1 cellular context compared by ENCODE assay signal in the genomic region with DNA sequence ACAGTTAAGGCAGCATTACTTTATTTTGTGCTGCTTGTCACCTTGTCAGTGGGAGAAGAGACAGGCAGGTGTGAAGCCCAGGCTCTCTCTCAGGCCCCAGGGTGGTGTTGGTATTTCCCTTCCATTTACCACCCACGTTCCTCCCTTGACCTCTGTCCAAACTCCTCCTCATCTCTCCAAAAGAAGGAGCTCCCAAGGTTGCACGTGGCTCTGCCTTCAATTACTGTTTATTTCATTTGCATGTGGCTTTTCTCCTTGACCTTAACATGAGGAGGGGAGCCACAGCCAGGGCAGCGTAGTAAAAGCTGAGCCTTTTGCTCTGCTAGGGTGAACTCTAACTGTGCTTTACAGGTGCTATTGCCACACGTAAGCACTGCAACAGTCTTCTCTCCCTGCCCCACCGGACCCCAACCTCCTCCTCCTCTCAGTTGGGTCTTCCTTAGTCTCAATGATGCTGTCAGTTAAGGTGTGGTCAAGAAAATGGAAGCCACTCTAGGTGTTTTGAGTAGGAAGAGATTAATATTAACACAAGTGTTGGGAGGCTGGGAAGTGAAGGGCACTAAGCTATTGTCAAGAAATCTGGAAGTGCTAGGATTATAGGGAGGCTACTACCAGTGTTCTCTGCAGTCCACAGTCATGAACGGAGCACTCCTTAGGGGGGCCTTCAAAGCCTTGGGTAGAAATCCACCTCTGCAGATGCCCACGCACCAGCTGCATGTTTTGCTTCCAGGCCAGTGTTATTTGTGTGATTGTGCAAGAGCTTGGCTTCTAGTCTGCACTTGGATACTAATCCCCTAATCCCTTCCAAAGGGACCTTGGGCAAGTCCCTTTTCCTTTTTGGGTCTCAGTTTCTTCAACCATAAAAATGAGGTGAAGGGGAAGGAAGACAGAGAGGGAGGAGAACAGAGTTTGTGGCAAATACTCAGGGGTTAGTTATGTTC.
TF ChIP-seq lines count a peak whose summit lies in the region.

No MANE protein-coding gene starts in this region.

TF ChIP-seq in HepG2, 621 proteins besides CTCF, POLR2A, EP300 and RAD21 (continued from another document and continues in another):
- TF ChIP-seq, protein P1, sequence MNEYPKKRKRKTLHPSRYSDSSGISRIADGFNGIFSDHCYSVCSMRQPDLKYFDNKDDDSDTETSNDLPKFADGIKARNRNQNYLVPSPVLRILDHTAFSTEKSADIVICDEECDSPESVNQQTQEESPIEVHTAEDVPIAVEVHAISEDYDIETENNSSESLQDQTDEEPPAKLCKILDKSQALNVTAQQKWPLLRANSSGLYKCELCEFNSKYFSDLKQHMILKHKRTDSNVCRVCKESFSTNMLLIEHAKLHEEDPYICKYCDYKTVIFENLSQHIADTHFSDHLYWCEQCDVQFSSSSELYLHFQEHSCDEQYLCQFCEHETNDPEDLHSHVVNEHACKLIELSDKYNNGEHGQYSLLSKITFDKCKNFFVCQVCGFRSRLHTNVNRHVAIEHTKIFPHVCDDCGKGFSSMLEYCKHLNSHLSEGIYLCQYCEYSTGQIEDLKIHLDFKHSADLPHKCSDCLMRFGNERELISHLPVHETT (CRISPR knock-in tag; conservative IDR thresholded peaks at IDR 0.05): no peak
- TF ChIP-seq PITX1 (CRISPR knock-in tag; IDR thresholded peaks at IDR 0.05) (peak; percentile 97), NFRKB (IDR thresholded peaks at IDR 0.05) (no peak), MED1 (CRISPR knock-in tag; IDR thresholded peaks at IDR 0.05) (peak; percentile 77), DPF2 (CRISPR knock-in tag; IDR thresholded peaks at IDR 0.05; ENCODE audit: borderline replicate concordance, low read depth) (peak; percentile 55; the same call in 1 of the 2 replicates), ZMYM2 (CRISPR knock-in tag; IDR thresholded peaks at IDR 0.05) (no peak), PLRG1 (conservative IDR thresholded peaks at IDR 0.05) (no peak), PAX8 (CRISPR knock-in tag; IDR thresholded peaks at IDR 0.05; ENCODE audit: borderline replicate concordance) (no peak), ZNF766 (CRISPR knock-in tag; IDR thresholded peaks at IDR 0.05; ENCODE audit: borderline replicate concordance) (no peak), ZBTB21 (CRISPR knock-in tag; IDR thresholded peaks at IDR 0.05) (no peak), EEA1 (CRISPR knock-in tag; IDR thresholded peaks at IDR 0.05; ENCODE audit: borderline replicate concordance) (no peak), PHF21A (CRISPR knock-in tag; IDR thresholded peaks at IDR 0.05) (peak; percentile 49; the same call in 1 of the 2 replicates), FOXP1 (IDR thresholded peaks at IDR 0.05) (no peak), FOXP1 (CRISPR knock-in tag; IDR thresholded peaks at IDR 0.05) (peak; percentile 25; the same call in 1 of the 2 replicates), HNRNPLL (IDR thresholded peaks at IDR 0.05; ENCODE audit: low read depth, low read length, poor library complexity, severe bottlenecking) (no peak), RAD51 (IDR thresholded peaks at IDR 0.05; ENCODE audit: borderline replicate concordance) (no peak), SIX1 (CRISPR knock-in tag; IDR thresholded peaks at IDR 0.05; ENCODE audit: borderline replicate concordance) (0 out of 2 replicates have a peak, but pooled peaks have one; percentile 23), NFE2 (CRISPR knock-in tag; IDR thresholded peaks at IDR 0.05) (no peak), SATB2 (CRISPR knock-in tag; IDR thresholded peaks at IDR 0.05) (no peak), ZSCAN9 (CRISPR knock-in tag; IDR thresholded peaks at IDR 0.05; ENCODE audit: borderline replicate concordance) (no peak; the same call in 1 of the 2 replicates), ZNF598 (CRISPR knock-in tag; IDR thresholded peaks at IDR 0.05; ENCODE audit: borderline replicate concordance) (0 out of 2 replicates have a peak, but pooled peaks have one; percentile 38), ADNP (CRISPR knock-in tag; IDR thresholded peaks at IDR 0.05) (no peak), ZNF34 (CRISPR knock-in tag; IDR thresholded peaks at IDR 0.05; ENCODE audit: borderline replicate concordance) (no peak), CBX2 (IDR thresholded peaks at IDR 0.05; ENCODE audit: low read depth, low read length) (no peak), CBX2 (CRISPR knock-in tag; IDR thresholded peaks at IDR 0.05; ENCODE audit: low read depth) (no peak), GPN1 (CRISPR knock-in tag; IDR thresholded peaks at IDR 0.05; ENCODE audit: borderline replicate concordance) (no peak), SOX6 (IDR thresholded peaks at IDR 0.05) (no peak), SOX6 (CRISPR knock-in tag; IDR thresholded peaks at IDR 0.05) (peak; percentile 59), FOXK1 (CRISPR knock-in tag; IDR thresholded peaks at IDR 0.05; ENCODE audit: borderline replicate concordance, low read depth) (peak; percentile 59; the same call in 1 of the 2 replicates), ZSCAN30 (CRISPR knock-in tag; IDR thresholded peaks at IDR 0.05) (no peak), FOXC1 (CRISPR knock-in tag; IDR thresholded peaks at IDR 0.05; ENCODE audit: borderline replicate concordance) (0 out of 2 replicates have a peak, but pooled peaks have one; percentile 16), TBX2 (CRISPR knock-in tag; IDR thresholded peaks at IDR 0.05; ENCODE audit: borderline replicate concordance) (peak; percentile 65; the same call in 1 of the 2 replicates), STAT5B (CRISPR knock-in tag; IDR thresholded peaks at IDR 0.05) (no peak), ATRX (CRISPR knock-in tag; IDR thresholded peaks at IDR 0.05; ENCODE audit: borderline replicate concordance) (no peak), THYN1 (CRISPR knock-in tag; IDR thresholded peaks at IDR 0.05; ENCODE audit: borderline replicate concordance, low read depth) (no peak), FOXA3 (CRISPR knock-in tag; IDR thresholded peaks at IDR 0.05) (peak; percentile 43)
- TF ChIP-seq, protein P2, sequence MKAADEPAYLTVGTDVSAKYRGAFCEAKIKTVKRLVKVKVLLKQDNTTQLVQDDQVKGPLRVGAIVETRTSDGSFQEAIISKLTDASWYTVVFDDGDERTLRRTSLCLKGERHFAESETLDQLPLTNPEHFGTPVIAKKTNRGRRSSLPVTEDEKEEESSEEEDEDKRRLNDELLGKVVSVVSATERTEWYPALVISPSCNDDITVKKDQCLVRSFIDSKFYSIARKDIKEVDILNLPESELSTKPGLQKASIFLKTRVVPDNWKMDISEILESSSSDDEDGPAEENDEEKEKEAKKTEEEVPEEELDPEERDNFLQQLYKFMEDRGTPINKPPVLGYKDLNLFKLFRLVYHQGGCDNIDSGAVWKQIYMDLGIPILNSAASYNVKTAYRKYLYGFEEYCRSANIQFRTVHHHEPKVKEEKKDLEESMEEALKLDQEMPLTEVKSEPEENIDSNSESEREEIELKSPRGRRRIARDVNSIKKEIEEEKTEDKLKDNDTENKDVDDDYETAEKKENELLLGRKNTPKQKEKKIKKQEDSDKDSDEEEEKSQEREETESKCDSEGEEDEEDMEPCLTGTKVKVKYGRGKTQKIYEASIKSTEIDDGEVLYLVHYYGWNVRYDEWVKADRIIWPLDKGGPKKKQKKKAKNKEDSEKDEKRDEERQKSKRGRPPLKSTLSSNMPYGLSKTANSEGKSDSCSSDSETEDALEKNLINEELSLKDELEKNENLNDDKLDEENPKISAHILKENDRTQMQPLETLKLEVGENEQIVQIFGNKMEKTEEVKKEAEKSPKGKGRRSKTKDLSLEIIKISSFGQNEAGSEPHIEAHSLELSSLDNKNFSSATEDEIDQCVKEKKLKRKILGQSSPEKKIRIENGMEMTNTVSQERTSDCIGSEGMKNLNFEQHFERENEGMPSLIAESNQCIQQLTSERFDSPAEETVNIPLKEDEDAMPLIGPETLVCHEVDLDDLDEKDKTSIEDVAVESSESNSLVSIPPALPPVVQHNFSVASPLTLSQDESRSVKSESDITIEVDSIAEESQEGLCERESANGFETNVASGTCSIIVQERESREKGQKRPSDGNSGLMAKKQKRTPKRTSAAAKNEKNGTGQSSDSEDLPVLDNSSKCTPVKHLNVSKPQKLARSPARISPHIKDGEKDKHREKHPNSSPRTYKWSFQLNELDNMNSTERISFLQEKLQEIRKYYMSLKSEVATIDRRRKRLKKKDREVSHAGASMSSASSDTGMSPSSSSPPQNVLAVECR (CRISPR knock-in tag; IDR thresholded peaks at IDR 0.05; ENCODE audit: borderline replicate concordance): peak; percentile 45; the same call in 1 of the 2 replicates
- TF ChIP-seq, protein P3, sequence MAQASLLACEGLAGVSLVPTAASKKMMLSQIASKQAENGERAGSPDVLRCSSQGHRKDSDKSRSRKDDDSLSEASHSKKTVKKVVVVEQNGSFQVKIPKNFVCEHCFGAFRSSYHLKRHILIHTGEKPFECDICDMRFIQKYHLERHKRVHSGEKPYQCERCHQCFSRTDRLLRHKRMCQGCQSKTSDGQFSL (CRISPR knock-in tag; IDR thresholded peaks at IDR 0.05): no peak
- TF ChIP-seq, protein P4, sequence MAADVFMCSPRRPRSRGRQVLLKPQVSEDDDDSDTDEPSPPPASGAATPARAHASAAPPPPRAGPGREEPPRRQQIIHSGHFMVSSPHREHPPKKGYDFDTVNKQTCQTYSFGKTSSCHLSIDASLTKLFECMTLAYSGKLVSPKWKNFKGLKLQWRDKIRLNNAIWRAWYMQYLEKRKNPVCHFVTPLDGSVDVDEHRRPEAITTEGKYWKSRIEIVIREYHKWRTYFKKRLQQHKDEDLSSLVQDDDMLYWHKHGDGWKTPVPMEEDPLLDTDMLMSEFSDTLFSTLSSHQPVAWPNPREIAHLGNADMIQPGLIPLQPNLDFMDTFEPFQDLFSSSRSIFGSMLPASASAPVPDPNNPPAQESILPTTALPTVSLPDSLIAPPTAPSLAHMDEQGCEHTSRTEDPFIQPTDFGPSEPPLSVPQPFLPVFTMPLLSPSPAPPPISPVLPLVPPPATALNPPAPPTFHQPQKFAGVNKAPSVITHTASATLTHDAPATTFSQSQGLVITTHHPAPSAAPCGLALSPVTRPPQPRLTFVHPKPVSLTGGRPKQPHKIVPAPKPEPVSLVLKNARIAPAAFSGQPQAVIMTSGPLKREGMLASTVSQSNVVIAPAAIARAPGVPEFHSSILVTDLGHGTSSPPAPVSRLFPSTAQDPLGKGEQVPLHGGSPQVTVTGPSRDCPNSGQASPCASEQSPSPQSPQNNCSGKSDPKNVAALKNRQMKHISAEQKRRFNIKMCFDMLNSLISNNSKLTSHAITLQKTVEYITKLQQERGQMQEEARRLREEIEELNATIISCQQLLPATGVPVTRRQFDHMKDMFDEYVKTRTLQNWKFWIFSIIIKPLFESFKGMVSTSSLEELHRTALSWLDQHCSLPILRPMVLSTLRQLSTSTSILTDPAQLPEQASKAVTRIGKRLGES (CRISPR knock-in tag; IDR thresholded peaks at IDR 0.05; ENCODE audit: borderline replicate concordance): peak; percentile 95
- TF ChIP-seq, protein P5, sequence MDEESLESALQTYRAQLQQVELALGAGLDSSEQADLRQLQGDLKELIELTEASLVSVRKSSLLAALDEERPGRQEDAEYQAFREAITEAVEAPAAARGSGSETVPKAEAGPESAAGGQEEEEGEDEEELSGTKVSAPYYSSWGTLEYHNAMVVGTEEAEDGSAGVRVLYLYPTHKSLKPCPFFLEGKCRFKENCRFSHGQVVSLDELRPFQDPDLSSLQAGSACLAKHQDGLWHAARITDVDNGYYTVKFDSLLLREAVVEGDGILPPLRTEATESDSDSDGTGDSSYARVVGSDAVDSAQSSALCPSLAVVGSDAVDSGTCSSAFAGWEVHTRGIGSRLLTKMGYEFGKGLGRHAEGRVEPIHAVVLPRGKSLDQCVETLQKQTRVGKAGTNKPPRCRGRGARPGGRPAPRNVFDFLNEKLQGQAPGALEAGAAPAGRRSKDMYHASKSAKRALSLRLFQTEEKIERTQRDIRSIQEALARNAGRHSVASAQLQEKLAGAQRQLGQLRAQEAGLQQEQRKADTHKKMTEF (CRISPR knock-in tag; IDR thresholded peaks at IDR 0.05): peak; percentile 50; the same call in 1 of the 2 replicates
- TF ChIP-seq, protein P6, sequence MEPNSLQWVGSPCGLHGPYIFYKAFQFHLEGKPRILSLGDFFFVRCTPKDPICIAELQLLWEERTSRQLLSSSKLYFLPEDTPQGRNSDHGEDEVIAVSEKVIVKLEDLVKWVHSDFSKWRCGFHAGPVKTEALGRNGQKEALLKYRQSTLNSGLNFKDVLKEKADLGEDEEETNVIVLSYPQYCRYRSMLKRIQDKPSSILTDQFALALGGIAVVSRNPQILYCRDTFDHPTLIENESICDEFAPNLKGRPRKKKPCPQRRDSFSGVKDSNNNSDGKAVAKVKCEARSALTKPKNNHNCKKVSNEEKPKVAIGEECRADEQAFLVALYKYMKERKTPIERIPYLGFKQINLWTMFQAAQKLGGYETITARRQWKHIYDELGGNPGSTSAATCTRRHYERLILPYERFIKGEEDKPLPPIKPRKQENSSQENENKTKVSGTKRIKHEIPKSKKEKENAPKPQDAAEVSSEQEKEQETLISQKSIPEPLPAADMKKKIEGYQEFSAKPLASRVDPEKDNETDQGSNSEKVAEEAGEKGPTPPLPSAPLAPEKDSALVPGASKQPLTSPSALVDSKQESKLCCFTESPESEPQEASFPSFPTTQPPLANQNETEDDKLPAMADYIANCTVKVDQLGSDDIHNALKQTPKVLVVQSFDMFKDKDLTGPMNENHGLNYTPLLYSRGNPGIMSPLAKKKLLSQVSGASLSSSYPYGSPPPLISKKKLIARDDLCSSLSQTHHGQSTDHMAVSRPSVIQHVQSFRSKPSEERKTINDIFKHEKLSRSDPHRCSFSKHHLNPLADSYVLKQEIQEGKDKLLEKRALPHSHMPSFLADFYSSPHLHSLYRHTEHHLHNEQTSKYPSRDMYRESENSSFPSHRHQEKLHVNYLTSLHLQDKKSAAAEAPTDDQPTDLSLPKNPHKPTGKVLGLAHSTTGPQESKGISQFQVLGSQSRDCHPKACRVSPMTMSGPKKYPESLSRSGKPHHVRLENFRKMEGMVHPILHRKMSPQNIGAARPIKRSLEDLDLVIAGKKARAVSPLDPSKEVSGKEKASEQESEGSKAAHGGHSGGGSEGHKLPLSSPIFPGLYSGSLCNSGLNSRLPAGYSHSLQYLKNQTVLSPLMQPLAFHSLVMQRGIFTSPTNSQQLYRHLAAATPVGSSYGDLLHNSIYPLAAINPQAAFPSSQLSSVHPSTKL (CRISPR knock-in tag; IDR thresholded peaks at IDR 0.05): peak; percentile 80
- TF ChIP-seq, protein P7, sequence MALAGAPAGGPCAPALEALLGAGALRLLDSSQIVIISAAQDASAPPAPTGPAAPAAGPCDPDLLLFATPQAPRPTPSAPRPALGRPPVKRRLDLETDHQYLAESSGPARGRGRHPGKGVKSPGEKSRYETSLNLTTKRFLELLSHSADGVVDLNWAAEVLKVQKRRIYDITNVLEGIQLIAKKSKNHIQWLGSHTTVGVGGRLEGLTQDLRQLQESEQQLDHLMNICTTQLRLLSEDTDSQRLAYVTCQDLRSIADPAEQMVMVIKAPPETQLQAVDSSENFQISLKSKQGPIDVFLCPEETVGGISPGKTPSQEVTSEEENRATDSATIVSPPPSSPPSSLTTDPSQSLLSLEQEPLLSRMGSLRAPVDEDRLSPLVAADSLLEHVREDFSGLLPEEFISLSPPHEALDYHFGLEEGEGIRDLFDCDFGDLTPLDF (CRISPR knock-in tag; IDR thresholded peaks at IDR 0.05): no peak
- TF ChIP-seq, protein P8, sequence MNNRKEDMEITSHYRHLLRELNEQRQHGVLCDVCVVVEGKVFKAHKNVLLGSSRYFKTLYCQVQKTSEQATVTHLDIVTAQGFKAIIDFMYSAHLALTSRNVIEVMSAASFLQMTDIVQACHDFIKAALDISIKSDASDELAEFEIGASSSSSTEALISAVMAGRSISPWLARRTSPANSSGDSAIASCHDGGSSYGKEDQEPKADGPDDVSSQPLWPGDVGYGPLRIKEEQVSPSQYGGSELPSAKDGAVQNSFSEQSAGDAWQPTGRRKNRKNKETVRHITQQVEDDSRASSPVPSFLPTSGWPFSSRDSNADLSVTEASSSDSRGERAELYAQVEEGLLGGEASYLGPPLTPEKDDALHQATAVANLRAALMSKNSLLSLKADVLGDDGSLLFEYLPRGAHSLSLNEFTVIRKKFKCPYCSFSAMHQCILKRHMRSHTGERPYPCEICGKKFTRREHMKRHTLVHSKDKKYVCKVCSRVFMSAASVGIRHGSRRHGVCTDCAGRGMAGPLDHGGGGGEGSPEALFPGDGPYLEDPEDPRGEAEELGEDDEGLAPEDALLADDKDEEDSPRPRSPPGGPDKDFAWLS (CRISPR knock-in tag; IDR thresholded peaks at IDR 0.05; ENCODE audit: borderline replicate concordance): 0 out of 2 replicates have a peak, but pooled peaks have one; percentile 59
